Comparison of ENCODE assay signal across 20 cellular contexts in the genomic region with DNA sequence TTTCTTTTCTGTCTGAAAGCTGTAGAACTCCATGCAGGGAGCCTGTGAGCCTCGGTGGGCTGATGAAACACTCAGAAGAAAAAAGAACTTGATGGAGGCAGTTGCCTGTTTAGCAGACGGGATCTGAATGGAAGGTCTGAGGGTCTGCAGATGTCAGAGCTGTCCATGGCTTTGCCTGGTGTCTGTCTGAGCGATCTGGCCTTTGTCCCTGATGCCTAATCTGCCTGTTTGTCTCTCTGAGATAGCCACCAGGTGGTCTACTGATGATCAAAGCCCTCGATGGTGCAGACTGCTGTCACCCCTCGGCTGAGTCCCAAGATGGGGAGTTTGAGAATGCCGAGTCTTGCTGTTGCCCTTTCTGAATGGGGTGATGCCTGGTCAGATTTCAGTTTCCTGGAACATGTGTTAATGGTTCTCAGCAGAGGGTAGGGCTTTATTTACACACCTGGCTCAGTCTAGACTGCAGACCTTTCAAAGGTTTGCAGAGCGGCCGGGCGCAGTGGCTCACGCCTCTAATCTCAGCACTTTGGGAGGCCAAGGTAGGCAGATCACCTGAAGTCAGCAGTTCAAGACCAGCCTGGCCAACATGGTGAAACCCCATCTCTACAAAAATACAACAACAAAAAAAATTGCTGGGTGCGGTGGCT.
DNase-seq lines count a peak whose midpoint lies in the region; ATAC-seq and TF ChIP-seq lines count a peak whose summit lies in the region.
"Had no signal": no experiment of that assay in that cellular context is flagged by ENCODE, and none has a peak within 500 bp of the region (broad histone marks: within the 10 kb centered on the region; RNA-seq: fewer than 3 reads in every experiment).

No MANE protein-coding gene starts in this region.

- in situ Hi-C loops in GM13977 (cut with MboI; ENCODE audit: low pct_unique_long_range_greater_than_20kb, low sequenced_read_pairs, unreplicated experiment): no loop called here

- no peak overlapping the region for H3K4me3 ChIP-seq in mucosa of descending colon

- TF ChIP-seq CTCF in mucosa of descending colon (IDR thresholded peaks at IDR 0.05) (no peak), GM13977 (IDR thresholded peaks at IDR 0.05; ENCODE audit: extremely low read depth, insufficient read depth, missing control alignments) (no peak)

- intact Hi-C loops in mucosa of descending colon (cut with DNase I, micrococcal nuclease): no loop called here

- H3K36me3 ChIP-seq in mucosa of descending colon (ENCODE audit: low read depth): no peaks in the 10 kb centered on the region

- no peaks in the 10 kb centered on the region for H3K9me3 ChIP-seq in mucosa of descending colon

- ATAC-seq in mucosa of descending colon: peak; percentile 92
- ATAC-seq in GM19455 (IDR thresholded peaks at IDR 0.05; ENCODE audit: unreplicated experiment): no peak
- no peak for ATAC-seq in HG03097 (IDR thresholded peaks at IDR 0.05; ENCODE audit: low FRiP score, unreplicated experiment)

- DNase-seq in DMS153 treated with DMSO at 0.1 percent for 48 hours (lab: John Stamatoyannopoulos, UW; ENCODE audit: unreplicated experiment): peak; percentile 90
- DNase-seq in NCI-H187 treated with DMSO at 0.1 percent for 48 hours (lab: John Stamatoyannopoulos, UW): peak; percentile 11
- DNase-seq in SHP77 (lab: John Stamatoyannopoulos, UW): peak; percentile 92 to 93
- DNase-seq in mucosa of descending colon: peak; percentile 68 to 77 (median 76)
- DNase-seq in GF-D8 (lab: John Stamatoyannopoulos, UW): no peak
- DNase-seq in GM13977 (ENCODE audit: low spot score): no peak
- DNase-seq: activated CD4-positive, alpha-beta T cell treated with anti-CD3 and anti-CD28 coated beads, Interleukin-2, amount 50 U/mL, for 48 hours; activated naive CD4-positive, alpha-beta T cell treated with anti-CD3 and anti-CD28 coated beads, Interleukin-2, amount 10 ng/mL, durations not matched to agents 7 days and 5 days; activated T-cell treated with anti-CD3 and anti-CD28 coated beads, Interleukin-2, amount 50 U/mL, for 24 hours; DND-41; HFFc6; NCI-H446 treated with DMSO at 0.1 percent for 48 hours; nucleus accumbens; retina; SIG-M5; stimulated activated CD4-positive, alpha-beta T cell treated with anti-CD3 and anti-CD28 coated beads, Interleukin-12 subunit alpha, Interleukin-12 subunit beta, amount 100 ng/mL, for 4 hours; stimulated activated CD8-positive, alpha-beta memory T cell treated with anti-CD3 and anti-CD28 coated beads, Interleukin-4, amount 100 ng/mL, for 48 hours; substantia nigra had no signal

- no peaks in the 10 kb centered on the region for H3K4me1 ChIP-seq in mucosa of descending colon (ENCODE audit: low read depth)

Comparison
In these comparisons a context has a peak if more than half of its experiments do, and no peak if none do; other contexts are left out.
1. DNase-seq: peak in DMS153 treated with DMSO at 0.1 percent for 48 hours (single experiment), NCI-H187 treated with DMSO at 0.1 percent for 48 hours (single experiment), SHP77 (2 of 2) and mucosa of descending colon (3 of 3); none in GF-D8 (single experiment) and GM13977 (single experiment).